In the genomic region with DNA sequence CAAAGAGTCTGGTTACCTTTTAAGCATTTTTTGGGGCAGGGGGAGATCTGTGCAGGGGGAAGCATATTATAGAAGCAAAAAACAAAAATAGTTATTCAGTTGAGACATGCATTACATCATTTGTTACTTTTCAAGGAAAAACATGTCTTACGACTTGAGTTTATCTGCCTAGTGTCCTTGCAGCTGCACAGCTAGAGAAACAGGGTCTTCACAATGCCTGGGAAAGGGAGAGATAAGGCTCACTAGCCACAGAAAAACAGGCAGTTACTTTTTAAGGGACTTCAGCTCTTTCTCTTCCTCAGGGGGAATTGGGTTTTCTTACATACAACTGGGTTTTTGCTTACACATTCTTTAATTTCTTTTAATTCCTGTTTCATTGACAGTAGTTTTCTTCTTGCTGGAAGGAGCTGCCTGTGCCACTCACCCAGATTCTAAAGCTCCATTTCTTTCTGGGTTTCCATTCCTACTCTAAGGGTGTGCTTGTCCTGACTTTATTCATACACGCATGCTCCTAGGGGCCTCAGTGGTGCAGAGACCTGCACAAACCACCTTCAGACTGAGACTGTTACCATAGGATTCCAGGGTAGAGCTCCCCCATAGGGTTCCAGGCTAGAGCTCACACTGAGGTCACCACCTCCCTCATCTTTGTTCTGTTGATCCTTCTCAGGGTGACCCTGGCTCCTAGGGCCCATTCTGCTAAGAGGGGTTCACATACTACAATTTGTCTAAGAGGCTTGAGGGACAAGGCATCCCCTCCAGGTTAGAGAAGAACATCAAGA, we compare ENCODE assay signal across 1 cellular context.
A peak's percentile ranks its signal among the peaks of the same experiment; 100 is the strongest.
TF ChIP-seq lines count a peak whose summit lies in the region.

No MANE protein-coding gene starts in this region.

TF ChIP-seq in K562, 482 proteins besides CTCF, POLR2A, EP300 and RAD21 (continued from another document and continues in another):
- TF ChIP-seq RBM17 (IDR thresholded peaks at IDR 0.05; ENCODE audit: borderline replicate concordance, low read depth, low read length): no peak
- TF ChIP-seq MAFF (IDR thresholded peaks at IDR 0.05; ENCODE audit: low read length): no peak
- TF ChIP-seq HDAC3 (IDR thresholded peaks at IDR 0.05; ENCODE audit: borderline replicate concordance, partially characterized antibody): peak; percentile 33
- no peak for TF ChIP-seq BDP1 (IDR thresholded peaks at IDR 0.05; ENCODE audit: insufficient read depth, insufficient read length)
- TF ChIP-seq NCOA1 (IDR thresholded peaks at IDR 0.05; ENCODE audit: low read depth): peak; percentile 26; the same call in 1 of the 2 replicates
- TF ChIP-seq UBTF (IDR thresholded peaks at IDR 0.05; ENCODE audit: borderline replicate concordance in 1 of 2, low read depth in 2 of 2, low read length in 2 of 2): no peak
- TF ChIP-seq, protein P1, sequence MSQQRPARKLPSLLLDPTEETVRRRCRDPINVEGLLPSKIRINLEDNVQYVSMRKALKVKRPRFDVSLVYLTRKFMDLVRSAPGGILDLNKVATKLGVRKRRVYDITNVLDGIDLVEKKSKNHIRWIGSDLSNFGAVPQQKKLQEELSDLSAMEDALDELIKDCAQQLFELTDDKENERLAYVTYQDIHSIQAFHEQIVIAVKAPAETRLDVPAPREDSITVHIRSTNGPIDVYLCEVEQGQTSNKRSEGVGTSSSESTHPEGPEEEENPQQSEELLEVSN (IDR thresholded peaks at IDR 0.05; ENCODE audit: borderline replicate concordance in 1 of 2, extremely low read depth in 1 of 2, insufficient read depth in 1 of 2, insufficient read length in 1 of 2, low read depth in 1 of 2, low read length in 1 of 2, poor library complexity in 1 of 2, severe bottlenecking in 1 of 2): no peak
- TF ChIP-seq SMAD2 (IDR thresholded peaks at IDR 0.05; ENCODE audit: low read depth, low read length): no peak
- no peak for TF ChIP-seq CLOCK (CRISPR knock-in tag; IDR thresholded peaks at IDR 0.05; ENCODE audit: borderline replicate concordance)
- no peak for TF ChIP-seq PYGO2 (tag; IDR thresholded peaks at IDR 0.05)
- TF ChIP-seq, protein P2, sequence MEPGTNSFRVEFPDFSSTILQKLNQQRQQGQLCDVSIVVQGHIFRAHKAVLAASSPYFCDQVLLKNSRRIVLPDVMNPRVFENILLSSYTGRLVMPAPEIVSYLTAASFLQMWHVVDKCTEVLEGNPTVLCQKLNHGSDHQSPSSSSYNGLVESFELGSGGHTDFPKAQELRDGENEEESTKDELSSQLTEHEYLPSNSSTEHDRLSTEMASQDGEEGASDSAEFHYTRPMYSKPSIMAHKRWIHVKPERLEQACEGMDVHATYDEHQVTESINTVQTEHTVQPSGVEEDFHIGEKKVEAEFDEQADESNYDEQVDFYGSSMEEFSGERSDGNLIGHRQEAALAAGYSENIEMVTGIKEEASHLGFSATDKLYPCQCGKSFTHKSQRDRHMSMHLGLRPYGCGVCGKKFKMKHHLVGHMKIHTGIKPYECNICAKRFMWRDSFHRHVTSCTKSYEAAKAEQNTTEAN (CRISPR knock-in tag; IDR thresholded peaks at IDR 0.05): no peak
- TF ChIP-seq MTA2 (IDR thresholded peaks at IDR 0.05; ENCODE audit: low read depth): peak; percentile 64
- peak; percentile 43; the same call in 1 of the 2 replicates for TF ChIP-seq RFX1 (IDR thresholded peaks at IDR 0.05)
- peak; percentile 68 for TF ChIP-seq LEF1 (IDR thresholded peaks at IDR 0.05)
- TF ChIP-seq RBBP5 (IDR thresholded peaks at IDR 0.05; ENCODE audit: borderline replicate concordance, insufficient read depth, low read length, poor library complexity, severe bottlenecking): peak; percentile 25
- no peak for TF ChIP-seq CCNT2 (IDR thresholded peaks at IDR 0.05; ENCODE audit: borderline replicate concordance, extremely low read depth, insufficient read length, low read depth, low read length)
- TF ChIP-seq DMBX1 (CRISPR knock-in tag; IDR thresholded peaks at IDR 0.05; ENCODE audit: borderline replicate concordance): no peak
- no peak for TF ChIP-seq XRCC5 (IDR thresholded peaks at IDR 0.05; ENCODE audit: low read depth, low read length)
- TF ChIP-seq DIDO1 (tag; IDR thresholded peaks at IDR 0.05; ENCODE audit: low read depth): no peak
- no peak for TF ChIP-seq SMARCA5 (IDR thresholded peaks at IDR 0.05)
- TF ChIP-seq TEAD4 (IDR thresholded peaks at IDR 0.05; ENCODE audit: low read length): peak; percentile 67; the same call in 1 of the 2 replicates
- no peak for TF ChIP-seq TEAD4 (CRISPR knock-in tag; IDR thresholded peaks at IDR 0.05; ENCODE audit: borderline replicate concordance)
- peak; percentile 47 for TF ChIP-seq NFIC (IDR thresholded peaks at IDR 0.05)
- TF ChIP-seq HDAC1 (IDR thresholded peaks at IDR 0.05): peak; percentile 5 to 23; a peak in 1 of 4 replicates
- peak; percentile 19; the same call in 1 of the 2 replicates for TF ChIP-seq EP400 (IDR thresholded peaks at IDR 0.05)
- TF ChIP-seq STAT5B (CRISPR knock-in tag; IDR thresholded peaks at IDR 0.05): no peak
- no peak for TF ChIP-seq ETV1 (tag; conservative IDR thresholded peaks at IDR 0.05; ENCODE audit: low read depth)
- TF ChIP-seq FOXK1 (CRISPR knock-in tag; IDR thresholded peaks at IDR 0.05; ENCODE audit: borderline replicate concordance): no peak
- TF ChIP-seq, protein P3, sequence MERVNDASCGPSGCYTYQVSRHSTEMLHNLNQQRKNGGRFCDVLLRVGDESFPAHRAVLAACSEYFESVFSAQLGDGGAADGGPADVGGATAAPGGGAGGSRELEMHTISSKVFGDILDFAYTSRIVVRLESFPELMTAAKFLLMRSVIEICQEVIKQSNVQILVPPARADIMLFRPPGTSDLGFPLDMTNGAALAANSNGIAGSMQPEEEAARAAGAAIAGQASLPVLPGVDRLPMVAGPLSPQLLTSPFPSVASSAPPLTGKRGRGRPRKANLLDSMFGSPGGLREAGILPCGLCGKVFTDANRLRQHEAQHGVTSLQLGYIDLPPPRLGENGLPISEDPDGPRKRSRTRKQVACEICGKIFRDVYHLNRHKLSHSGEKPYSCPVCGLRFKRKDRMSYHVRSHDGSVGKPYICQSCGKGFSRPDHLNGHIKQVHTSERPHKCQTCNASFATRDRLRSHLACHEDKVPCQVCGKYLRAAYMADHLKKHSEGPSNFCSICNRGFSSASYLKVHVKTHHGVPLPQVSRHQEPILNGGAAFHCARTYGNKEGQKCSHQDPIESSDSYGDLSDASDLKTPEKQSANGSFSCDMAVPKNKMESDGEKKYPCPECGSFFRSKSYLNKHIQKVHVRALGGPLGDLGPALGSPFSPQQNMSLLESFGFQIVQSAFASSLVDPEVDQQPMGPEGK (CRISPR knock-in tag; IDR thresholded peaks at IDR 0.05; ENCODE audit: borderline replicate concordance): no peak
- no peak for TF ChIP-seq MCM5 (IDR thresholded peaks at IDR 0.05; ENCODE audit: low read depth)
- no peak for TF ChIP-seq SIN3A (IDR thresholded peaks at IDR 0.05; ENCODE audit: borderline replicate concordance in 2 of 2, control insufficient read depth in 1 of 2, low read depth in 2 of 2, low read length in 2 of 2)
- no peak for TF ChIP-seq CBFB (CRISPR knock-in tag; IDR thresholded peaks at IDR 0.05)
- TF ChIP-seq MCM2 (IDR thresholded peaks at IDR 0.05; ENCODE audit: low read depth): no peak
- no peak for TF ChIP-seq MXI1 (IDR thresholded peaks at IDR 0.05; ENCODE audit: low read depth, low read length)
- TF ChIP-seq, protein P4, sequence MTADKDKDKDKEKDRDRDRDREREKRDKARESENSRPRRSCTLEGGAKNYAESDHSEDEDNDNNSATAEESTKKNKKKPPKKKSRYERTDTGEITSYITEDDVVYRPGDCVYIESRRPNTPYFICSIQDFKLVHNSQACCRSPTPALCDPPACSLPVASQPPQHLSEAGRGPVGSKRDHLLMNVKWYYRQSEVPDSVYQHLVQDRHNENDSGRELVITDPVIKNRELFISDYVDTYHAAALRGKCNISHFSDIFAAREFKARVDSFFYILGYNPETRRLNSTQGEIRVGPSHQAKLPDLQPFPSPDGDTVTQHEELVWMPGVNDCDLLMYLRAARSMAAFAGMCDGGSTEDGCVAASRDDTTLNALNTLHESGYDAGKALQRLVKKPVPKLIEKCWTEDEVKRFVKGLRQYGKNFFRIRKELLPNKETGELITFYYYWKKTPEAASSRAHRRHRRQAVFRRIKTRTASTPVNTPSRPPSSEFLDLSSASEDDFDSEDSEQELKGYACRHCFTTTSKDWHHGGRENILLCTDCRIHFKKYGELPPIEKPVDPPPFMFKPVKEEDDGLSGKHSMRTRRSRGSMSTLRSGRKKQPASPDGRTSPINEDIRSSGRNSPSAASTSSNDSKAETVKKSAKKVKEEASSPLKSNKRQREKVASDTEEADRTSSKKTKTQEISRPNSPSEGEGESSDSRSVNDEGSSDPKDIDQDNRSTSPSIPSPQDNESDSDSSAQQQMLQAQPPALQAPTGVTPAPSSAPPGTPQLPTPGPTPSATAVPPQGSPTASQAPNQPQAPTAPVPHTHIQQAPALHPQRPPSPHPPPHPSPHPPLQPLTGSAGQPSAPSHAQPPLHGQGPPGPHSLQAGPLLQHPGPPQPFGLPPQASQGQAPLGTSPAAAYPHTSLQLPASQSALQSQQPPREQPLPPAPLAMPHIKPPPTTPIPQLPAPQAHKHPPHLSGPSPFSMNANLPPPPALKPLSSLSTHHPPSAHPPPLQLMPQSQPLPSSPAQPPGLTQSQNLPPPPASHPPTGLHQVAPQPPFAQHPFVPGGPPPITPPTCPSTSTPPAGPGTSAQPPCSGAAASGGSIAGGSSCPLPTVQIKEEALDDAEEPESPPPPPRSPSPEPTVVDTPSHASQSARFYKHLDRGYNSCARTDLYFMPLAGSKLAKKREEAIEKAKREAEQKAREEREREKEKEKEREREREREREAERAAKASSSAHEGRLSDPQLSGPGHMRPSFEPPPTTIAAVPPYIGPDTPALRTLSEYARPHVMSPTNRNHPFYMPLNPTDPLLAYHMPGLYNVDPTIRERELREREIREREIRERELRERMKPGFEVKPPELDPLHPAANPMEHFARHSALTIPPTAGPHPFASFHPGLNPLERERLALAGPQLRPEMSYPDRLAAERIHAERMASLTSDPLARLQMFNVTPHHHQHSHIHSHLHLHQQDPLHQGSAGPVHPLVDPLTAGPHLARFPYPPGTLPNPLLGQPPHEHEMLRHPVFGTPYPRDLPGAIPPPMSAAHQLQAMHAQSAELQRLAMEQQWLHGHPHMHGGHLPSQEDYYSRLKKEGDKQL (CRISPR knock-in tag; IDR thresholded peaks at IDR 0.05; ENCODE audit: borderline replicate concordance): no peak
- TF ChIP-seq PBX2 (CRISPR knock-in tag; IDR thresholded peaks at IDR 0.05; ENCODE audit: low read depth): no peak
- no peak for TF ChIP-seq PBX2 (tag; conservative IDR thresholded peaks at IDR 0.05; ENCODE audit: low read depth)
- peak; percentile 69 for TF ChIP-seq NCOR1 (IDR thresholded peaks at IDR 0.05)
- TF ChIP-seq TFE3 (CRISPR knock-in tag; IDR thresholded peaks at IDR 0.05): no peak
